ENCODE assay signal across 8 cellular contexts in genomic region chr1:65066379-65066765, GRCh38.
DNase-seq lines count a peak whose midpoint lies in the region; ATAC-seq and TF ChIP-seq lines count a peak whose summit lies in the region.

No MANE protein-coding gene starts in this region.

- DNase-seq in astrocyte of the spinal cord (ENCODE audit: low read depth, low spot score) = no peak
- DNase-seq in right lobe of liver = no peak
- DNase-seq in transverse colon = no peak
- no peak for DNase-seq in medulla oblongata (ENCODE audit: extremely low spot score)
- DNase-seq in D341Med (ENCODE audit: low spot score) = no peak
- no peak for DNase-seq in activated CD4-positive, CD25-positive, alpha-beta regulatory T cell treated with anti-CD3 and anti-CD28 coated beads, Interleukin-2, amount 50 U/mL, for 72 hours

- TF ChIP-seq CTCF in astrocyte of the spinal cord (IDR thresholded peaks at IDR 0.05; ENCODE audit: low read depth, low read length) (no peak), right lobe of liver (IDR thresholded peaks at IDR 0.05) (no peak), transverse colon (IDR thresholded peaks at IDR 0.05) (no peak)

- TF ChIP-seq EP300 in transverse colon (IDR thresholded peaks at IDR 0.05; ENCODE audit: low read depth) = no peak

- in situ Hi-C loops in astrocyte of the spinal cord (cut with HindIII; ENCODE audit: low sequenced_read_pairs) = no loop called here
- in situ Hi-C loops in transverse colon (cut with MboI; ENCODE audit: low pct_ligation_motif_present in 1 of 4, low pct_unique_long_range_greater_than_20kb in 1 of 4, low sequenced_read_pairs in 3 of 4) = loop anchor here (10.0 to 25.0 kb wide), 5 partner anchors 146 to 1271 kb away; partner anchors contain the start of genes LEPR (in 1 of the 4) and LEPROT (in 1 of the 4)

- 0% methylated on average over 28 of the region's 34 CpGs for whole genome bisulfite sequencing in right lobe of liver (ENCODE audit: insufficient coverage, low coverage, low lambda C conversion rate, missing lambda C conversion rate)
- 0 to 1% methylated on average over 6 to 34 of the region's 34 CpGs for WGBS in transverse colon (ENCODE audit: low coverage in 1 of 2), 2 donors

- H3K4me3 ChIP-seq in astrocyte of the spinal cord (ENCODE audit: low read depth, low read length) (peak overlapping the region; percentile 73), right lobe of liver (peak overlapping the region; percentile 57 to 76 (median 74)), transverse colon (peak overlapping the region; percentile 87 to 97 (median 92))

- H3K9ac ChIP-seq in ES-I3 (ENCODE audit: low read depth, low read length) = peak overlapping the region; percentile 98

- ATAC-seq in HG03342 (IDR thresholded peaks at IDR 0.05; ENCODE audit: unreplicated experiment) (peak; percentile 3), right lobe of liver (no peak)

- intact Hi-C loops in right lobe of liver (cut with DNase I) (loop anchor here in 1 of 2 donors (10.0 kb wide), 1 partner anchor 138 kb away; no protein-coding TSS in a partner anchor), transverse colon (cut with DNase I; ENCODE audit: low total_unique reads) (loop anchor here (10.0 kb wide), 1 partner anchor 148 kb away; no protein-coding TSS in a partner anchor)

- H3K27ac ChIP-seq in right lobe of liver (peak overlapping the region; percentile 98 to 100 (median 99)), transverse colon (peak overlapping the region; percentile 97 to 100 (median 98))

- H3K4me1 ChIP-seq in ES-I3 (ENCODE audit: insufficient read depth, low read length) (peaks cover 15% of the 10 kb centered on the region), right lobe of liver (peaks cover 0 to 7% (median 0%) of the 10 kb centered on the region in 4 donors), transverse colon (peaks cover 23 to 54% (median 23%) of the 10 kb centered on the region in 4 donors)

- TF ChIP-seq POLR2A in right lobe of liver (IDR thresholded peaks at IDR 0.05) (no peak), transverse colon (IDR thresholded peaks at IDR 0.05) (no peak)

- no peaks in the 10 kb centered on the region for H3K27me3 ChIP-seq in right lobe of liver
- H3K27me3 ChIP-seq in transverse colon = no peaks in the 10 kb centered on the region

- H3K36me3 ChIP-seq in ES-I3 (ENCODE audit: insufficient read depth, low read length) = no peaks in the 10 kb centered on the region
- H3K36me3 ChIP-seq in right lobe of liver = no peaks in the 10 kb centered on the region
- no peaks in the 10 kb centered on the region for H3K36me3 ChIP-seq in transverse colon

- H3K9me3 ChIP-seq in ES-I3 (ENCODE audit: control insufficient read depth, insufficient read depth, low read length) = no peaks in the 10 kb centered on the region
- no peaks in the 10 kb centered on the region for H3K9me3 ChIP-seq in right lobe of liver
- H3K9me3 ChIP-seq in transverse colon = no peaks in the 10 kb centered on the region
